Comparison of ENCODE assay signal across 13 cellular contexts in the genomic region with DNA sequence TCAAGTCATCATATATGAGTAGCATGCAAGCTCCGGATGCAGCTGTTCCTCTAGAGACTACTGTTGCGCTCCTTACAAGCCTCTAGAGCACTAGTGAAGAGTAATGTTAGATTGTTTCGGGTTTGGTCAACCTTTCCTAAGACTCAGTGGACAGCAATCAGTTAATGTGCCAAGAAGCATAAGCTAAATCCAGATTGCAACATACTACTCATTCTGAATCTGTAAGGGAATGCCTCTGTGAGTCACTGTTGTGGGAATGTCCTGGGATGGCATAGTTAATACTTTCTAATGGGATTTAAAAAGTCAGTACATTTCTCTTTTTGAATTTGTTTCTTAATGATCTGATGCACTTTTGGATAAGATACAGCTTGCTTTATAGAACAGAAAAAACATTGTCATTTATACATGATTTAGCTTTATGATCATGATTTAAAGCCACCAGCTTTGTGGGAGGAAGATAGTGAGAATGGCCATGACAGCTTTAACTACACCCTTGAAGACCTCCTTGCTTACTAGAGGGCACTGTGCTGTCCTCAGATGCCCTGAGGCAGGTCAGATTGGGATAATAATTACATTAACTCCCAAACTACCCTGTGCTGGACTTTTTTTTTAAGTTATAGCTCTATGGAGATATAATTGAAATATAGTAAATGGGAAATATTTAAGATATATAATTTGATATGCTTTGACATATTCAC.
DNase-seq lines count a peak whose midpoint lies in the region; ATAC-seq, FAIRE-seq and TF ChIP-seq lines count a peak whose summit lies in the region.
"Had no signal": no experiment of that assay in that cellular context is flagged by ENCODE, and none has a peak within 500 bp of the region (broad histone marks: within the 10 kb centered on the region; RNA-seq: fewer than 3 reads in every experiment).

No MANE protein-coding gene starts in this region.

- WGBS in transverse colon (ENCODE audit: low coverage in 1 of 2), 2 donors = 62 to 73% methylated on average over 3 of the region's 3 CpGs

- H3K9ac ChIP-seq in keratinocyte (ENCODE audit: control insufficient read depth, extremely low read depth, insufficient read depth, low read length) = peak overlapping the region; percentile 3

- BruUV-seq in A673 (replicated peaks; lab: Mats Ljungman, UMichigan) = no TSS peak

- peak overlapping the region; percentile 63 for H3K4me2 ChIP-seq in keratinocyte (ENCODE audit: control insufficient read depth, extremely low read depth, insufficient read depth, low read depth, low read length)

- no peaks in the 10 kb centered on the region for H3K9me1 ChIP-seq in keratinocyte (ENCODE audit: control insufficient read depth, extremely low read depth, insufficient read depth, low read length)

- no peak for TF ChIP-seq POLR2A in transverse colon (IDR thresholded peaks at IDR 0.05)

- TF ChIP-seq CTCF in A673 (conservative IDR thresholded peaks at IDR 0.05; ENCODE audit: low read depth, low read length) (no peak), brain microvascular endothelial cell (IDR thresholded peaks at IDR 0.05; ENCODE audit: low read depth, low read length, missing control alignments) (peak; percentile 21), keratinocyte (optimal IDR thresholded peaks at IDR 0.05 in 1 of 3, IDR thresholded peaks at IDR 0.05 in 1 of 3, conservative IDR thresholded peaks at IDR 0.05 in 1 of 3; ENCODE audit: extremely low read depth in 1 of 3, insufficient read depth in 2 of 3, low read length in 3 of 3) (no peak), transverse colon (IDR thresholded peaks at IDR 0.05) (no peak)

- H2AFZ ChIP-seq in keratinocyte (ENCODE audit: control insufficient read depth, low read length) = no peak overlapping the region

- dilution Hi-C loops in keratinocyte (cut with MboI; ENCODE audit: extremely low pct_ligation_motif_present, low sequenced_read_pairs) = no loop called here

- no peak overlapping the region for H3K4me3 ChIP-seq in A673 (ENCODE audit: low read depth, low read length, poor library complexity, severe bottlenecking)
- H3K4me3 ChIP-seq in brain microvascular endothelial cell (ENCODE audit: low read depth, low read length) = no peak overlapping the region
- peak overlapping the region in 1 of 3 experiments; percentile 13 for H3K4me3 ChIP-seq in keratinocyte (ENCODE audit: control insufficient read depth in 2 of 3, extremely low read depth in 1 of 3, insufficient read depth in 2 of 3, low read depth in 1 of 3, low read length in 3 of 3)
- H3K4me3 ChIP-seq in transverse colon = no peak overlapping the region
- H3K4me3 ChIP-seq: testis had no signal

- DNase-seq in A673 (ENCODE audit: low spot score) (peak; percentile 86), HT1080 (ENCODE audit: low read depth) (peak; percentile 94), brain microvascular endothelial cell (peak; percentile 87), keratinocyte (ENCODE audit: low read depth, low spot score) (peak; percentile 55), transverse colon (no peak)
- DNase-seq in stimulated activated naive CD4-positive, alpha-beta T cell (lab: John Stamatoyannopoulos, UW) = no peak
- no peak for DNase-seq in stimulated activated CD8-positive, alpha-beta memory T cell treated with anti-CD3 and anti-CD28 coated beads, Interleukin-4, amount 100 ng/mL, for 48 hours
- DNase-seq: activated effector memory CD4-positive, alpha-beta T cell treated with Interleukin-2 at 50 U/mL for 16 hours; effector CD8-positive, alpha-beta T cell; NCI-H2029; testis had no signal

- in situ Hi-C loops in brain microvascular endothelial cell (cut with HindIII; ENCODE audit: low pct_ligation_motif_present, low sequenced_read_pairs) = no loop called here
- in situ Hi-C loops in transverse colon (cut with MboI; ENCODE audit: low pct_ligation_motif_present in 1 of 4, low pct_unique_long_range_greater_than_20kb in 1 of 4, low sequenced_read_pairs in 3 of 4) = no loop called here

- H3K9me3 ChIP-seq in A673 (ENCODE audit: low read depth, low read length, poor library complexity, severe bottlenecking) (no peaks in the 10 kb centered on the region), keratinocyte (ENCODE audit: control insufficient read depth, low read depth, low read length) (no peaks in the 10 kb centered on the region), transverse colon (no peaks in the 10 kb centered on the region)
- H3K9me3 ChIP-seq: testis had no signal

- no peaks in the 10 kb centered on the region for H3K36me3 ChIP-seq in A673 (ENCODE audit: insufficient read depth, low read length, poor library complexity, severe bottlenecking)
- H3K36me3 ChIP-seq in brain microvascular endothelial cell (replicated peaks) = no peaks in the 10 kb centered on the region
- peaks cover 0 to 8% of the 10 kb centered on the region in 2 experiments for H3K36me3 ChIP-seq in keratinocyte (ENCODE audit: control insufficient read depth in 2 of 2, extremely low read depth in 1 of 2, insufficient read depth in 2 of 2, low read length in 2 of 2)
- H3K36me3 ChIP-seq in transverse colon = no peaks in the 10 kb centered on the region

- H3K27me3 ChIP-seq in A673 (replicated peaks; ENCODE audit: insufficient read depth, low read depth, low read length, poor library complexity) = no peaks in the 10 kb centered on the region
- H3K27me3 ChIP-seq in brain microvascular endothelial cell (replicated peaks) = no peaks in the 10 kb centered on the region
- no peaks in the 10 kb centered on the region for H3K27me3 ChIP-seq in keratinocyte (ENCODE audit: control insufficient read depth, extremely low read depth, insufficient read depth, low read length)
- H3K27me3 ChIP-seq in transverse colon = no peaks in the 10 kb centered on the region
- H3K27me3 ChIP-seq: testis had no signal

- intact Hi-C loops in A673 (cut with micrococcal nuclease; ENCODE audit: unreplicated experiment) (no loop called here), transverse colon (cut with DNase I; ENCODE audit: low total_unique reads) (no loop called here)

- CTCF ChIA-PET in A673 (lab: Charles Lee) = no interaction called here

- POLR2A ChIA-PET in A673 (lab: Charles Lee; ENCODE audit: low non-redundant PET) = no interaction called here

- no peaks in the 10 kb centered on the region for H3K79me2 ChIP-seq in keratinocyte (ENCODE audit: control insufficient read depth, insufficient read depth, low read length)

- FAIRE-seq in keratinocyte (lab: Jason Lieb, UNC) = peak; percentile 97

- TF ChIP-seq EP300 in transverse colon (IDR thresholded peaks at IDR 0.05; ENCODE audit: low read depth) = no peak

- H3K27ac ChIP-seq in A673 (ENCODE audit: low read depth, low read length, poor library complexity, severe bottlenecking) = no peak overlapping the region
- H3K27ac ChIP-seq in brain microvascular endothelial cell = peak overlapping the region; percentile 47
- H3K27ac ChIP-seq in keratinocyte (ENCODE audit: control insufficient read depth, insufficient read depth, low read length) = no peak overlapping the region
- H3K27ac ChIP-seq in transverse colon = no peak overlapping the region
- H3K27ac ChIP-seq: C4-2B, testis had no signal

- no peak for ATAC-seq in GM21619 (IDR thresholded peaks at IDR 0.05; ENCODE audit: unreplicated experiment)

- H3K4me1 ChIP-seq in A673 (ENCODE audit: insufficient read depth, low read length, poor library complexity, severe bottlenecking) (peaks cover 41% of the 10 kb centered on the region), keratinocyte (ENCODE audit: control insufficient read depth, extremely low read depth, insufficient read depth, low read length) (peaks cover 35% of the 10 kb centered on the region), transverse colon (no peaks in the 10 kb centered on the region)
- H3K4me1 ChIP-seq: testis had no signal

- no peaks in the 10 kb centered on the region for H4K20me1 ChIP-seq in keratinocyte (ENCODE audit: control insufficient read depth, extremely low read depth, insufficient read depth, low read length)

Comparison
In these comparisons a context has a peak if more than half of its experiments do, and no peak if none do; other contexts are left out.
1. DNase-seq: peak in A673 (single experiment), HT1080 (single experiment), brain microvascular endothelial cell (single experiment) and keratinocyte (single experiment); none in transverse colon (single experiment), stimulated activated naive CD4-positive, alpha-beta T cell (0 of 6) and stimulated activated CD8-positive, alpha-beta memory T cell treated with anti-CD3 and anti-CD28 coated beads, Interleukin-4, amount 100 ng/mL, for 48 hours (single experiment).